ENCODE assay signal across 16 cellular contexts in genomic region chr7:24715171-24715570, GRCh38. TPM values are rescaled to one million over a fixed set of nuclear protein-coding genes. Genes with fewer than 3 reads are reported as not detected.
DNase-seq lines count a peak whose midpoint lies in the region; ATAC-seq and TF ChIP-seq lines count a peak whose summit lies in the region.
"Had no signal": no experiment of that assay in that cellular context is flagged by ENCODE, and none has a peak within 500 bp of the region (broad histone marks: within the 10 kb centered on the region; RNA-seq: fewer than 3 reads in every experiment).

No MANE protein-coding gene starts in this region.

- TF ChIP-seq CTCF in neural cell (IDR thresholded peaks at IDR 0.05; ENCODE audit: poor library complexity, severe bottlenecking) (no peak), GM10248 (IDR thresholded peaks at IDR 0.05; ENCODE audit: control extremely low read depth, extremely low read depth, low read depth, missing control alignments) (no peak)

- no peaks in the 10 kb centered on the region for H3F3A ChIP-seq in neural cell (ENCODE audit: insufficient read depth, low read length, poor library complexity, severe bottlenecking)

- no peaks in the 10 kb centered on the region for H3K27me3 ChIP-seq in neural cell (ENCODE audit: insufficient read depth, low read depth, low read length)
- H3K27me3 ChIP-seq: colonic mucosa had no signal

- H3K4me3 ChIP-seq in neural cell (ENCODE audit: low read length), result no peak overlapping the region
- H3K4me3 ChIP-seq: colonic mucosa had no signal

- peak; percentile 1 for DNase-seq in T-helper 2 cell treated with Interferon-gamma antibody and Interleukin-4, amounts not matched to agents 5 μg/mL and 100 μg/mL, for 36 hours (ENCODE audit: low spot score)
- DNase-seq in T-helper 2 cell (no peak), GM10248 (ENCODE audit: extremely low spot score) (no peak)
- DNase-seq in activated naive CD8-positive, alpha-beta T cell treated with anti-CD3 and anti-CD28 coated beads for 36 hours, result no peak
- DNase-seq: activated CD4-positive, alpha-beta T cell treated with anti-CD3 and anti-CD28 coated beads for 48 hours; colonic mucosa; GOT3; NCI-H1105 treated with DMSO at 0.1 percent for 48 hours; NCI-H2171; stimulated activated naive CD4-positive, alpha-beta T cell treated with Interleukin-2 at 50 U/mL for 16 hours had no signal

- H3K36me3 ChIP-seq in KOPT-K1 (ENCODE audit: insufficient read depth, low read length) (no peaks in the 10 kb centered on the region), neural cell (ENCODE audit: insufficient read depth, low read length) (no peaks in the 10 kb centered on the region)
- H3K36me3 ChIP-seq: colonic mucosa had no signal

- POLR2A ChIA-PET in GM10248 (lab: Yijun Ruan, JAX), result interaction anchor here (1.1 kb wide), 1 partner anchor 40 kb away, joined by 3 read pairs; no protein-coding TSS in a partner anchor

- H3K4me2 ChIP-seq in neural cell (ENCODE audit: low read length), result no peak overlapping the region

- no peak overlapping the region for H3K9ac ChIP-seq in neural cell (ENCODE audit: low read length)

- no peak for TF ChIP-seq RAD21 in neural cell (conservative IDR thresholded peaks at IDR 0.05)

- H3K27ac ChIP-seq in KOPT-K1 (ENCODE audit: low read depth, low read length, poor library complexity, severe bottlenecking) (peak overlapping the region; percentile 58), neural cell (ENCODE audit: low read length) (no peak overlapping the region)
- H3K27ac ChIP-seq: 22Rv1, colonic mucosa had no signal

- peaks cover 10% of the 10 kb centered on the region for H3K4me1 Mint-ChIP-seq in T-helper 2 cell treated with Interferon-gamma antibody and Interleukin-4, amounts not matched to agents 5 μg/mL and 100 μg/mL, for 36 hours (ENCODE audit: low read depth)
- H3K4me1 Mint-ChIP-seq in activated naive CD8-positive, alpha-beta T cell treated with anti-CD3 and anti-CD28 coated beads for 36 hours, result peaks cover 8% of the 10 kb centered on the region

- ATAC-seq in HG02678 (IDR thresholded peaks at IDR 0.05; ENCODE audit: unreplicated experiment), result peak; percentile 9
- no peak for ATAC-seq in HG03442 (IDR thresholded peaks at IDR 0.05; ENCODE audit: unreplicated experiment)

- H3K27me3 Mint-ChIP-seq in T-helper 2 cell treated with Interferon-gamma antibody and Interleukin-4, amounts not matched to agents 5 μg/mL and 100 μg/mL, for 36 hours (ENCODE audit: low read depth), result no peaks in the 10 kb centered on the region
- H3K27me3 Mint-ChIP-seq in activated naive CD8-positive, alpha-beta T cell treated with anti-CD3 and anti-CD28 coated beads for 36 hours, result peaks cover 52% of the 10 kb centered on the region

- no peaks in the 10 kb centered on the region for H3K9me2 ChIP-seq in neural cell (ENCODE audit: insufficient read depth, low read length)

- H2AFZ ChIP-seq in neural cell (ENCODE audit: low read depth, low read length), result no peak overlapping the region

- H3K9me3 ChIP-seq in KOPT-K1 (ENCODE audit: insufficient read depth, low read length, poor library complexity, severe bottlenecking) (no peaks in the 10 kb centered on the region), neural cell (ENCODE audit: low read length) (no peaks in the 10 kb centered on the region)
- H3K9me3 ChIP-seq: colonic mucosa had no signal

- CTCF ChIA-PET in GM10248 (lab: Yijun Ruan, JAX), result interaction anchor here (1.0 to 3.9 kb wide), 12 partner anchors 8 to 383 kb away, joined by 3 to 41 read pairs (median 5); partner anchors contain the start of gene OSBPL3

- peak; percentile 11 for TF ChIP-seq EP300 in neural cell (conservative IDR thresholded peaks at IDR 0.05; ENCODE audit: poor library complexity, severe bottlenecking)

- H3K27ac Mint-ChIP-seq in T-helper 2 cell treated with Interferon-gamma antibody and Interleukin-4, amounts not matched to agents 5 μg/mL and 100 μg/mL, for 36 hours, result no peak overlapping the region
- H3K27ac Mint-ChIP-seq in activated naive CD8-positive, alpha-beta T cell treated with anti-CD3 and anti-CD28 coated beads for 36 hours, result no peak overlapping the region
- H3K27ac Mint-ChIP-seq: activated naive CD4-positive, alpha-beta T cell treated with anti-CD3 and anti-CD28 coated beads for 36 hours had no signal

- no peaks in the 10 kb centered on the region for H4K20me1 ChIP-seq in neural cell (ENCODE audit: insufficient read depth)

- no peaks in the 10 kb centered on the region for H3K9me3 Mint-ChIP-seq in T-helper 2 cell treated with Interferon-gamma antibody and Interleukin-4, amounts not matched to agents 5 μg/mL and 100 μg/mL, for 36 hours
- no peaks in the 10 kb centered on the region for H3K9me3 Mint-ChIP-seq in activated naive CD8-positive, alpha-beta T cell treated with anti-CD3 and anti-CD28 coated beads for 36 hours
- H3K9me3 Mint-ChIP-seq: activated naive CD4-positive, alpha-beta T cell treated with anti-CD3 and anti-CD28 coated beads for 36 hours had no signal

- H3K36me3 Mint-ChIP-seq in T-helper 2 cell treated with Interferon-gamma antibody and Interleukin-4, amounts not matched to agents 5 μg/mL and 100 μg/mL, for 36 hours (ENCODE audit: low read depth), result no peaks in the 10 kb centered on the region
- no peaks in the 10 kb centered on the region for H3K36me3 Mint-ChIP-seq in activated naive CD8-positive, alpha-beta T cell treated with anti-CD3 and anti-CD28 coated beads for 36 hours

- no peaks in the 10 kb centered on the region for H3K79me2 ChIP-seq in neural cell (replicated peaks; ENCODE audit: insufficient read depth, low read length)

- no peak overlapping the region for H3K4me3 Mint-ChIP-seq in T-helper 2 cell treated with Interferon-gamma antibody and Interleukin-4, amounts not matched to agents 5 μg/mL and 100 μg/mL, for 36 hours
- H3K4me3 Mint-ChIP-seq in activated naive CD8-positive, alpha-beta T cell treated with anti-CD3 and anti-CD28 coated beads for 36 hours, result no peak overlapping the region
- H3K4me3 Mint-ChIP-seq: activated naive CD4-positive, alpha-beta T cell treated with anti-CD3 and anti-CD28 coated beads for 36 hours had no signal

TF ChIP-seq in neural cell, 6 proteins besides CTCF, POLR2A, EP300 and RAD21:
- TF ChIP-seq POLR2AphosphoS5 (IDR thresholded peaks at IDR 0.05) (no peak), SMC3 (conservative IDR thresholded peaks at IDR 0.05; ENCODE audit: poor library complexity) (no peak), REST (IDR thresholded peaks at IDR 0.05; ENCODE audit: borderline replicate concordance) (no peak), TAF1 (IDR thresholded peaks at IDR 0.05; ENCODE audit: low read depth) (no peak), MXI1 (conservative IDR thresholded peaks at IDR 0.05; ENCODE audit: poor library complexity, severe bottlenecking) (no peak), EZH2 (IDR thresholded peaks at IDR 0.05; ENCODE audit: borderline replicate concordance, insufficient read depth, low read length, poor library complexity, severe bottlenecking) (no peak)

RNA-seq across cellular contexts. Expression of gene GSDME, which starts 42.1 kb away (rescaled TPM):
- 42.9 and 47.4 TPM in 2 replicates for polyA plus RNA-seq in neural cell
- polyA minus RNA-seq in neural cell, result 38.2 and 39.0 TPM in 2 replicates
- total RNA-seq in activated naive CD8-positive, alpha-beta T cell treated with anti-CD3 and anti-CD28 coated beads for 36 hours, result 1 to 10 TPM; 6.4 to 7.5 TPM
